Comparison of ENCODE assay signal across 9 cellular contexts in genomic region chr17:8885163-8885967, GRCh38. TPM values are rescaled to one million over a fixed set of nuclear protein-coding genes. Genes with fewer than 3 reads are reported as not detected.
DNase-seq lines count a peak whose midpoint lies in the region; ATAC-seq and TF ChIP-seq lines count a peak whose summit lies in the region.
"Not testable (repeated sequence)": the region's sequence is repeated elsewhere in the genome, so short reads cannot be mapped to it uniquely, and the experiment has no call there.
"Had no signal": no experiment of that assay in that cellular context is flagged by ENCODE, and none has a peak within 500 bp of the region (broad histone marks: within the 10 kb centered on the region; RNA-seq: fewer than 3 reads in every experiment).

No MANE protein-coding gene starts in this region.

- H3K4me1 Mint-ChIP-seq in activated T-cell treated with anti-CD3 and anti-CD28 coated beads, Interleukin-2, amount 50 U/mL, for 24 hours (ENCODE audit: low read depth) = not testable (repeated sequence)
- H3K4me1 Mint-ChIP-seq in central memory CD8-positive, alpha-beta T cell = peaks cover 17% of the 10 kb centered on the region

- ATAC-seq in central memory CD8-positive, alpha-beta T cell (replicated peaks; ENCODE audit: extremely low read depth, poor library complexity, severe bottlenecking) = peak; percentile 64
- ATAC-seq in lower lobe of right lung = not testable (repeated sequence)

- H3K27me3 ChIP-seq in lower lobe of right lung (ENCODE audit: low read depth) = not testable (repeated sequence)

- H3K9me3 ChIP-seq in lower lobe of right lung = not testable (repeated sequence)

- TF ChIP-seq CTCF in lower lobe of right lung (IDR thresholded peaks at IDR 0.05) = not testable (repeated sequence)

- peaks cover 78% of the 10 kb centered on the region for H3K36me3 Mint-ChIP-seq in activated T-cell treated with anti-CD3 and anti-CD28 coated beads, Interleukin-2, amount 50 U/mL, for 24 hours (ENCODE audit: low read depth)
- H3K36me3 Mint-ChIP-seq in central memory CD8-positive, alpha-beta T cell (ENCODE audit: insufficient read depth) = peaks cover 58% of the 10 kb centered on the region

- not testable (repeated sequence) for H3K4me1 ChIP-seq in lower lobe of right lung

- H3K27ac Mint-ChIP-seq in activated T-cell treated with anti-CD3 and anti-CD28 coated beads, Interleukin-2, amount 50 U/mL, for 24 hours; central memory CD8-positive, alpha-beta T cell (ENCODE audit: low read depth): not testable (repeated sequence)

- DNase-seq in EL (peak; percentile 10), NCI-H1048 (lab: John Stamatoyannopoulos, UW) (peak; percentile 67), lower lobe of right lung (peak; percentile 46)
- peak; percentile 52 for DNase-seq in activated CD4-positive, CD25-positive, alpha-beta regulatory T cell treated with anti-CD3 and anti-CD28 coated beads, Interleukin-2, amount 50 U/mL, for 72 hours
- peak; percentile 56 for DNase-seq in activated T-cell treated with anti-CD3 and anti-CD28 coated beads, Interleukin-2, amount 50 U/mL, for 24 hours
- peak in 1 of 2 donors; percentile 47 for DNase-seq in central memory CD8-positive, alpha-beta T cell (ENCODE audit: low spot score in 2 of 2)
- peak; percentile 37 for DNase-seq in stimulated activated CD4-positive, alpha-beta T cell treated with anti-CD3 and anti-CD28 coated beads, Interleukin-4, amount 100 ng/mL, for 1 hour
- peak in 5 of 6 experiments; percentile 52 to 85 (median 60) for DNase-seq in stimulated activated naive CD4-positive, alpha-beta T cell (lab: John Stamatoyannopoulos, UW)

- H3K4me3 Mint-ChIP-seq in activated T-cell treated with anti-CD3 and anti-CD28 coated beads, Interleukin-2, amount 50 U/mL, for 24 hours; central memory CD8-positive, alpha-beta T cell: not testable (repeated sequence)

- H3K27ac ChIP-seq in lower lobe of right lung = not testable (repeated sequence)

- intact Hi-C loops in lower lobe of right lung (cut with DNase I) = not testable (repeated sequence)

- H3K36me3 ChIP-seq in lower lobe of right lung = peaks cover 47% of the 10 kb centered on the region

- not testable (repeated sequence) for H3K27me3 Mint-ChIP-seq in activated T-cell treated with anti-CD3 and anti-CD28 coated beads, Interleukin-2, amount 50 U/mL, for 24 hours; central memory CD8-positive, alpha-beta T cell

- H3K4me3 ChIP-seq in lower lobe of right lung = not testable (repeated sequence)

- H3K9me3 Mint-ChIP-seq in activated T-cell treated with anti-CD3 and anti-CD28 coated beads, Interleukin-2, amount 50 U/mL, for 24 hours; central memory CD8-positive, alpha-beta T cell: not testable (repeated sequence)

RNA-seq across cellular contexts. Expression of gene PIK3R6, which starts 17.9 kb away (rescaled TPM):
- total RNA-seq in lower lobe of right lung = 2.5 TPM
- total RNA-seq: endothelial cell of umbilical vein had no signal
